ENCODE assay signal across 1 cellular context in the genomic region with DNA sequence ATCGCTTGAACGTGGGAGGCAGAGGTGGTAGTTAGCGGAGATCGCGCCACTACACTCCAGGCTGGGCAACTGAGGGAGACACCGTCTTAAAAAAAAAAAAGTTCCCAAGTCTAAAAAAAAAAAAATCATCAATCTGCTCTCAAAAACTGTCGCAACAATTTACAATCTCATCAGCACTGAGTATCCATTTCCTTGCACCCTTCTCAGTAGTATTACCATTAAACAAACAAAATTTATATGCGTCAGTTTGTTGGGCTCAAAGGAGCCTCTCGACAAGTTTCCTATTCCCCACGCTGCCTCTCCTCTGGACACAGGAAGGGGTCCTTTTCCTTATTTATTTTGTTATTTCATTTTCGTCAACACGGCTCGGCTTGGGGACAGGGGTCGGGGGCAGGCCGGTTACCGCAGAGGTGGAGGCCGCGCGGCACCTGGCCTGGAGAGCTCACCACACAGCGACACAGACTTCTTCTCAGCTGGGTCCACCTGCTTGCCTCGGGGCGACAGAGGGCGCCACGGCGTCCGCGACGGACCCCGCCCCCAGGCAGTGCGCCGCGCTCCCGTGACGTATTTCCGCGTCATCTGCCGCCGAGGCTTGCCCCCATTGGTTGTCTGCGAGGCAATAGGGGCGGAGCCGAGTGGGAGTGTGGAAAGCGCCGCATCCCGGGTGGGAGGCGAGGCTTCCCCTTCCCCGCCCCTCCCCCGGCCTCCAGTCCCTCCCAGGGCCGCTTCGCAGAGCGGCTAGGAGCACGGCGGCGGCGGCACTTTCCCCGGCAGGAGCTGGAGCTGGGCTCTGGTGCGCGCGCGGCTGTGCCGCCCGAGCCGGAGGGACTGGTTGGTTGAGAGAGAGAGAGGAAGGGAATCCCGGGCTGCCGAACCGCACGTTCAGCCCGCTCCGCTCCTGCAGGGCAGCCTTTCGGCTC.
TF ChIP-seq lines count a peak whose summit lies in the region.

MAP2K1 (plus strand) TSS at position 709 of the 920 bp plus-strand sequence. CDS start 436 bp downstream, outside the sequence.

TF ChIP-seq in K562, 482 proteins besides CTCF, POLR2A, EP300 and RAD21 (continued from another document and continues in another):
- TF ChIP-seq, protein P1, sequence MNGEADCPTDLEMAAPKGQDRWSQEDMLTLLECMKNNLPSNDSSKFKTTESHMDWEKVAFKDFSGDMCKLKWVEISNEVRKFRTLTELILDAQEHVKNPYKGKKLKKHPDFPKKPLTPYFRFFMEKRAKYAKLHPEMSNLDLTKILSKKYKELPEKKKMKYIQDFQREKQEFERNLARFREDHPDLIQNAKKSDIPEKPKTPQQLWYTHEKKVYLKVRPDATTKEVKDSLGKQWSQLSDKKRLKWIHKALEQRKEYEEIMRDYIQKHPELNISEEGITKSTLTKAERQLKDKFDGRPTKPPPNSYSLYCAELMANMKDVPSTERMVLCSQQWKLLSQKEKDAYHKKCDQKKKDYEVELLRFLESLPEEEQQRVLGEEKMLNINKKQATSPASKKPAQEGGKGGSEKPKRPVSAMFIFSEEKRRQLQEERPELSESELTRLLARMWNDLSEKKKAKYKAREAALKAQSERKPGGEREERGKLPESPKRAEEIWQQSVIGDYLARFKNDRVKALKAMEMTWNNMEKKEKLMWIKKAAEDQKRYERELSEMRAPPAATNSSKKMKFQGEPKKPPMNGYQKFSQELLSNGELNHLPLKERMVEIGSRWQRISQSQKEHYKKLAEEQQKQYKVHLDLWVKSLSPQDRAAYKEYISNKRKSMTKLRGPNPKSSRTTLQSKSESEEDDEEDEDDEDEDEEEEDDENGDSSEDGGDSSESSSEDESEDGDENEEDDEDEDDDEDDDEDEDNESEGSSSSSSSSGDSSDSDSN (IDR thresholded peaks at IDR 0.05; ENCODE audit: borderline replicate concordance in 1 of 2, low read depth in 2 of 2, low read length in 2 of 2): peak in 1 of 2 experiments; percentile 82; a peak in 2 of 4 replicates
- no peak for TF ChIP-seq MEF2A (IDR thresholded peaks at IDR 0.05; ENCODE audit: control insufficient read depth, low read depth, low read length)
- TF ChIP-seq, protein P2, sequence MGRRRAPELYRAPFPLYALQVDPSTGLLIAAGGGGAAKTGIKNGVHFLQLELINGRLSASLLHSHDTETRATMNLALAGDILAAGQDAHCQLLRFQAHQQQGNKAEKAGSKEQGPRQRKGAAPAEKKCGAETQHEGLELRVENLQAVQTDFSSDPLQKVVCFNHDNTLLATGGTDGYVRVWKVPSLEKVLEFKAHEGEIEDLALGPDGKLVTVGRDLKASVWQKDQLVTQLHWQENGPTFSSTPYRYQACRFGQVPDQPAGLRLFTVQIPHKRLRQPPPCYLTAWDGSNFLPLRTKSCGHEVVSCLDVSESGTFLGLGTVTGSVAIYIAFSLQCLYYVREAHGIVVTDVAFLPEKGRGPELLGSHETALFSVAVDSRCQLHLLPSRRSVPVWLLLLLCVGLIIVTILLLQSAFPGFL (CRISPR knock-in tag; IDR thresholded peaks at IDR 0.05): 0 out of 2 replicates have a peak, but pooled peaks have one; percentile 10
- TF ChIP-seq BHLHE40 (IDR thresholded peaks at IDR 0.05; ENCODE audit: low read length): peak; percentile 53
- no peak for TF ChIP-seq HSF4 (CRISPR knock-in tag; IDR thresholded peaks at IDR 0.05; ENCODE audit: borderline replicate concordance)
- peak; percentile 92 for TF ChIP-seq SUPT5H (IDR thresholded peaks at IDR 0.05)
- TF ChIP-seq MYC (IDR thresholded peaks at IDR 0.05; ENCODE audit: low read depth, low read length): peak; percentile 94
- peak; percentile 56; the same call in 1 of the 2 replicates for TF ChIP-seq MYC (CRISPR knock-in tag; IDR thresholded peaks at IDR 0.05; ENCODE audit: borderline replicate concordance, low read depth)
- no peak for TF ChIP-seq ZNF347 (CRISPR knock-in tag; IDR thresholded peaks at IDR 0.05; ENCODE audit: low read depth)
- TF ChIP-seq NR3C1 (CRISPR knock-in tag; IDR thresholded peaks at IDR 0.05): peak; percentile 39; the same call in 1 of the 2 replicates
- TF ChIP-seq BRF2 (IDR thresholded peaks at IDR 0.05; ENCODE audit: borderline replicate concordance, insufficient read depth, insufficient read length): no peak
- peak; percentile 43 to 57; a peak in 1 of 4 replicates for TF ChIP-seq ARNT (IDR thresholded peaks at IDR 0.05)
- TF ChIP-seq JUN (IDR thresholded peaks at IDR 0.05; ENCODE audit: borderline replicate concordance, low read depth, low read length): peak; percentile 79; the same call in 1 of the 2 replicates
- TF ChIP-seq JUN (CRISPR knock-in tag; IDR thresholded peaks at IDR 0.05; ENCODE audit: borderline replicate concordance): peak; percentile 69; the same call in 1 of the 2 replicates
- TF ChIP-seq, protein P3, sequence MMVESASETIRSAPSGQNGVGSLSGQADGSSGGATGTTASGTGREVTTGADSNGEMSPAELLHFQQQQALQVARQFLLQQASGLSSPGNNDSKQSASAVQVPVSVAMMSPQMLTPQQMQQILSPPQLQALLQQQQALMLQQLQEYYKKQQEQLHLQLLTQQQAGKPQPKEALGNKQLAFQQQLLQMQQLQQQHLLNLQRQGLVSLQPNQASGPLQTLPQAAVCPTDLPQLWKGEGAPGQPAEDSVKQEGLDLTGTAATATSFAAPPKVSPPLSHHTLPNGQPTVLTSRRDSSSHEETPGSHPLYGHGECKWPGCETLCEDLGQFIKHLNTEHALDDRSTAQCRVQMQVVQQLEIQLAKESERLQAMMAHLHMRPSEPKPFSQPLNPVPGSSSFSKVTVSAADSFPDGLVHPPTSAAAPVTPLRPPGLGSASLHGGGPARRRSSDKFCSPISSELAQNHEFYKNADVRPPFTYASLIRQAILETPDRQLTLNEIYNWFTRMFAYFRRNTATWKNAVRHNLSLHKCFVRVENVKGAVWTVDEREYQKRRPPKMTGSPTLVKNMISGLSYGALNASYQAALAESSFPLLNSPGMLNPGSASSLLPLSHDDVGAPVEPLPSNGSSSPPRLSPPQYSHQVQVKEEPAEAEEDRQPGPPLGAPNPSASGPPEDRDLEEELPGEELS (CRISPR knock-in tag; IDR thresholded peaks at IDR 0.05; ENCODE audit: borderline replicate concordance): peak; percentile 38; the same call in 1 of the 2 replicates
- no peak for TF ChIP-seq PURB (CRISPR knock-in tag; IDR thresholded peaks at IDR 0.05; ENCODE audit: low read depth)
- TF ChIP-seq ZNF695 (CRISPR knock-in tag; IDR thresholded peaks at IDR 0.05): no peak
- peak; percentile 82 for TF ChIP-seq ZBTB40 (IDR thresholded peaks at IDR 0.05)
- TF ChIP-seq ZBTB40 (CRISPR knock-in tag; IDR thresholded peaks at IDR 0.05): no peak
- TF ChIP-seq PBX2 (CRISPR knock-in tag; IDR thresholded peaks at IDR 0.05; ENCODE audit: low read depth): no peak
- TF ChIP-seq PBX2 (tag; conservative IDR thresholded peaks at IDR 0.05; ENCODE audit: low read depth): peak; percentile 42; the same call in 1 of the 2 replicates
- peak; percentile 43; the same call in 1 of the 2 replicates for TF ChIP-seq TARDBP (IDR thresholded peaks at IDR 0.05)
- no peak for TF ChIP-seq ZNF124 (CRISPR knock-in tag; IDR thresholded peaks at IDR 0.05)
- no peak for TF ChIP-seq FOXM1 (IDR thresholded peaks at IDR 0.05; ENCODE audit: low read depth)
- no peak for TF ChIP-seq FOXM1 (CRISPR knock-in tag; IDR thresholded peaks at IDR 0.05; ENCODE audit: low read depth)
- TF ChIP-seq MYBL2 (IDR thresholded peaks at IDR 0.05; ENCODE audit: low read depth): no peak
- TF ChIP-seq MYBL2 (CRISPR knock-in tag; IDR thresholded peaks at IDR 0.05; ENCODE audit: borderline replicate concordance): no peak
- no peak; the same call in 1 of the 2 replicates for TF ChIP-seq HDGF (IDR thresholded peaks at IDR 0.05)
- no peak for TF ChIP-seq ZKSCAN8 (CRISPR knock-in tag; IDR thresholded peaks at IDR 0.05)
